ENCODE assay signal across 8 cellular contexts in genomic region chr7:105691029-105691691, GRCh38.
DNase-seq lines count a peak whose midpoint lies in the region; ATAC-seq and TF ChIP-seq lines count a peak whose summit lies in the region.

No MANE protein-coding gene starts in this region.

- peak overlapping the region; percentile 84 for H3K4me3 Mint-ChIP-seq in activated CD8-positive, alpha-beta memory T cell treated with anti-CD3 and anti-CD28 coated beads, Interleukin-2, amount 10 ng/mL, durations not matched to agents 7 days and 5 days

- peaks cover 8% of the 10 kb centered on the region for H3K27me3 Mint-ChIP-seq in activated CD8-positive, alpha-beta memory T cell treated with anti-CD3 and anti-CD28 coated beads, Interleukin-2, amount 10 ng/mL, durations not matched to agents 7 days and 5 days

- peaks cover 34% of the 10 kb centered on the region for H3K4me1 Mint-ChIP-seq in activated CD8-positive, alpha-beta memory T cell treated with anti-CD3 and anti-CD28 coated beads, Interleukin-2, amount 10 ng/mL, durations not matched to agents 7 days and 5 days

- CTCF ChIA-PET in activated CD8-positive, alpha-beta memory T cell treated with anti-CD3 and anti-CD28 coated beads, Interleukin-2, amount 10 ng/mL, durations not matched to agents 7 days and 5 days (lab: Charles Lee), result interaction anchor here (0.7 to 2.1 kb wide), 7 partner anchors 14 to 351 kb away, joined by 3 to 6 read pairs (median 4); no protein-coding TSS in a partner anchor

- DNase-seq in GM10266 (ENCODE audit: extremely low spot score) (peak; percentile 34), HT1080 (ENCODE audit: low read depth) (peak; percentile 20), foreskin fibroblast (peak; percentile 26 to 54), pulmonary artery endothelial cell (ENCODE audit: low read depth, low spot score) (peak; percentile 48), SHP77 treated with DMSO at 0.1 percent for 48 hours (lab: John Stamatoyannopoulos, UW) (no peak), SKM-1 treated with dmso at 0.1 percent for 144 hours (lab: John Stamatoyannopoulos, UW; ENCODE audit: unreplicated experiment) (no peak), NCI-H774 (lab: John Stamatoyannopoulos, UW) (no peak)
- DNase-seq in activated CD8-positive, alpha-beta memory T cell treated with anti-CD3 and anti-CD28 coated beads, Interleukin-2, amount 10 ng/mL, durations not matched to agents 7 days and 5 days, result peak; percentile 78

- peak overlapping the region; percentile 50 to 67 for H3K4me3 ChIP-seq in foreskin fibroblast (ENCODE audit: low read depth in 1 of 2, low read length in 2 of 2)

- TF ChIP-seq CTCF in GM10266 (IDR thresholded peaks at IDR 0.05; ENCODE audit: control insufficient read depth, insufficient read depth, low read depth, missing control alignments) (no peak), foreskin fibroblast (IDR thresholded peaks at IDR 0.05; ENCODE audit: low read depth, low read length) (no peak)

- ATAC-seq in activated CD8-positive, alpha-beta memory T cell treated with anti-CD3 and anti-CD28 coated beads, Interleukin-2, amount 10 ng/mL, durations not matched to agents 7 days and 5 days, result peak; percentile 84

- no peaks in the 10 kb centered on the region for H3K36me3 Mint-ChIP-seq in activated CD8-positive, alpha-beta memory T cell treated with anti-CD3 and anti-CD28 coated beads, Interleukin-2, amount 10 ng/mL, durations not matched to agents 7 days and 5 days

- H3K27ac Mint-ChIP-seq in activated CD8-positive, alpha-beta memory T cell treated with anti-CD3 and anti-CD28 coated beads, Interleukin-2, amount 10 ng/mL, durations not matched to agents 7 days and 5 days, result peak overlapping the region; percentile 90

- peaks cover 4% of the 10 kb centered on the region for H3K9me3 Mint-ChIP-seq in activated CD8-positive, alpha-beta memory T cell treated with anti-CD3 and anti-CD28 coated beads, Interleukin-2, amount 10 ng/mL, durations not matched to agents 7 days and 5 days (ENCODE audit: low read depth)

Comparison
In these comparisons a context has a peak if more than half of its experiments do, and no peak if none do; other contexts are left out.
1. DNase-seq: peak in GM10266 (single experiment), HT1080 (single experiment), activated CD8-positive, alpha-beta memory T cell treated with anti-CD3 and anti-CD28 coated beads, Interleukin-2, amount 10 ng/mL, durations not matched to agents 7 days and 5 days (single experiment), foreskin fibroblast (2 of 2) and pulmonary artery endothelial cell (single experiment); none in SHP77 treated with DMSO at 0.1 percent for 48 hours (single experiment), SKM-1 treated with dmso at 0.1 percent for 144 hours (single experiment) and NCI-H774 (single experiment).